9 cellular contexts compared by ENCODE assay signal in the genomic region with DNA sequence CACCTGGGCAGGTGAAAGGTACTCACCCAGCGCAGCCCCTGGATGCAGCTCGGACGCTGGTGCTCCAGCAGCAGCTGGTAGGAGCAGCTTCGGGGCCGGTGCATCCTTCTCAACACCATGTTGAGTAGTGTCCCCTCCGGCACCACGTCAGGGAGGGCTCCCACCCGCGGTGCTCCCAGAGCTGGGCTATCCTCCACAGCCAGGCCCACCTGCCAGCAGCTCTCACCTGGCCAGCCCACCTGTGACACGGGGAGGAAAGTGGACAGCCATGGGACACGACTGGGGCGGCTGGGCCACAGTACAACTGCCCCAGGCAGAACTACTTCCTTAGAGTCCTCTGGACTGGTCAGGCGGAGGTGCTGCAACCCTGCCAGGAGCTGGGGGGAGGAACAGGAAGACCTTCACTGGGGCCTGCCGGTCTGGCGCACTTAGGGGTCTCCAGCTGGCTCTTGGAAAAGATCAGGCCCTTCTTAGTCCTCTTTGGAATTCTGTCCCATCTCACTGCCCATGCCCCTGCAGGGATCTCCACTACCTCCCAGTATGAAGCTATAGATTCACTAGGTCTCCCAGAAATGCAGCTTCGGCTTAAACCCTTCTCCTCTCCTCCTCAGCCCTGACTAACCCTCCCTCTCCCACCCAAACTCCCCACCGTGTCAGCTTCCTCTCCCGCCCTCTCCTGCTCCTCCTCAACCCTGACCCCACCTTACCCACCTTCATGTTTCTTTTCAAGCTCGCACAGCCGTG. TPM values are rescaled to one million over a fixed set of nuclear protein-coding genes. Genes with fewer than 3 reads are reported as not detected.
DNase-seq lines count a peak whose midpoint lies in the region; ATAC-seq and TF ChIP-seq lines count a peak whose summit lies in the region.
"Had no signal": no experiment of that assay in that cellular context is flagged by ENCODE, and none has a peak within 500 bp of the region (broad histone marks: within the 10 kb centered on the region; RNA-seq: fewer than 3 reads in every experiment).

No MANE protein-coding gene starts in this region.

- H3K4me3 ChIP-seq in BLaER1 treated with 17β-estradiol and CSF1 and Interleukin-3, amounts not matched to agents 10 nM and 100 nM: peak overlapping the region; percentile 54 to 73 (median 62)
- H3K4me3 ChIP-seq in SJSA1 (peak overlapping the region; percentile 44; the same call in 1 of the 2 replicates), fibroblast of the aortic adventitia (ENCODE audit: low read depth, low read length) (peak overlapping the region; percentile 69), neuron (ENCODE audit: low read length) (no peak overlapping the region)

- no peaks in the 10 kb centered on the region for H3K9me3 ChIP-seq in BLaER1 treated with 17β-estradiol and CSF1 and Interleukin-3, amounts not matched to agents 10 nM and 100 nM (replicated peaks in 1 of 11)
- H3K9me3 ChIP-seq in SJSA1 (replicated peaks): no peaks in the 10 kb centered on the region
- no peaks in the 10 kb centered on the region for H3K9me3 ChIP-seq in neuron (ENCODE audit: low read length)

- no peaks in the 10 kb centered on the region for H3K27me3 ChIP-seq in BLaER1 treated with 17β-estradiol and CSF1 and Interleukin-3, amounts not matched to agents 10 nM and 100 nM
- H3K27me3 ChIP-seq in SJSA1 (replicated peaks) (no peaks in the 10 kb centered on the region), neuron (ENCODE audit: insufficient read depth, low read length) (peaks cover 5% of the 10 kb centered on the region)

- no peaks in the 10 kb centered on the region for H3K36me3 ChIP-seq in BLaER1 treated with 17β-estradiol and CSF1 and Interleukin-3, amounts not matched to agents 10 nM and 100 nM
- H3K36me3 ChIP-seq in SJSA1 (no peaks in the 10 kb centered on the region), neuron (ENCODE audit: insufficient read depth, low read length) (no peaks in the 10 kb centered on the region)

- ATAC-seq in HG02588 (IDR thresholded peaks at IDR 0.05; ENCODE audit: unreplicated experiment): no peak

- H3K9ac ChIP-seq in BLaER1 treated with 17β-estradiol and CSF1 and Interleukin-3, amounts not matched to agents 10 nM and 100 nM: peak overlapping the region; percentile 66 to 83 (median 77); a peak in 21 of 22 replicates

- DNase-seq in SJSA1 (ENCODE audit: low read depth in 1 of 2, low spot score in 2 of 2) (no peak), fibroblast of the aortic adventitia (ENCODE audit: low read depth) (no peak), NCI-H2171 treated with DMSO at 0.1 percent for 48 hours (lab: John Stamatoyannopoulos, UW) (no peak), H4 (ENCODE audit: low spot score) (no peak)
- DNase-seq in stimulated activated CD4-positive, alpha-beta T cell treated with anti-CD3 and anti-CD28 coated beads, Interleukin-15, amount 100 ng/mL, for 24 hours: no peak

- no peaks in the 10 kb centered on the region for H4K20me1 ChIP-seq in BLaER1 treated with 17β-estradiol and CSF1 and Interleukin-3, amounts not matched to agents 10 nM and 100 nM

- peak overlapping the region; percentile 94 to 100 (median 97) for H3K4me2 ChIP-seq in BLaER1 treated with 17β-estradiol and CSF1 and Interleukin-3, amounts not matched to agents 10 nM and 100 nM

- peaks cover 65 to 93% (median 86%) of the 10 kb centered on the region in 10 experiments for H3K4me1 ChIP-seq in BLaER1 treated with 17β-estradiol and CSF1 and Interleukin-3, amounts not matched to agents 10 nM and 100 nM
- H3K4me1 ChIP-seq in SJSA1 (replicated peaks) (peaks cover 32% of the 10 kb centered on the region), neuron (ENCODE audit: insufficient read depth, low read length) (no peaks in the 10 kb centered on the region)

- H3K27ac ChIP-seq in BLaER1 treated with 17β-estradiol and CSF1 and Interleukin-3, amounts not matched to agents 10 nM and 100 nM: peak overlapping the region in 10 of 11 experiments; percentile 73 to 88 (median 80); a peak in 20 of 22 replicates
- no peak overlapping the region for H3K27ac ChIP-seq in SJSA1

- H2AFZ ChIP-seq in neuron (ENCODE audit: low read depth, low read length): peak overlapping the region; percentile 82

- TF ChIP-seq CTCF in fibroblast of the aortic adventitia (IDR thresholded peaks at IDR 0.05; ENCODE audit: insufficient read depth, low read length): no peak

RNA-seq across cellular contexts. Expression of a gene that starts 0.7 kb away (rescaled TPM):
- 0.38 and 1.1 TPM in 2 replicates for total RNA-seq in SJSA1 (2014; rRNA removed; shearing (Covaris generic))
- 5.2 and 16.6 TPM in 2 replicates for total RNA-seq in fibroblast of the aortic adventitia (ENCODE audit: low replicate concordance)
- 2.0 and 3.0 TPM in 2 replicates for total RNA-seq in H4 (2014; rRNA removed; shearing (Covaris generic))

RNA-seq across cellular contexts. Expression of a gene that starts 15.0 kb away (rescaled TPM):
- total RNA-seq in SJSA1 (2014; rRNA removed; shearing (Covaris generic)): 3.6 and 4.3 TPM in 2 replicates
- 22.0 and 25.1 TPM in 2 replicates for total RNA-seq in fibroblast of the aortic adventitia (ENCODE audit: low replicate concordance)
- 11.9 and 14.0 TPM in 2 replicates for total RNA-seq in H4 (2014; rRNA removed; shearing (Covaris generic))

RNA-seq across cellular contexts. Expression of a gene that starts 32.7 kb away (rescaled TPM):
- total RNA-seq in SJSA1 (2014; rRNA removed; shearing (Covaris generic)): not detected in 2 replicates
- 0.36 TPM in 1 of 2 replicates, not detected in the other for total RNA-seq in fibroblast of the aortic adventitia (ENCODE audit: low replicate concordance)
- not detected in 2 replicates for total RNA-seq in H4 (2014; rRNA removed; shearing (Covaris generic))
- total RNA-seq: activated CD8-positive, alpha-beta memory T cell treated with anti-CD3 and anti-CD28 coated beads for 36 hours had no signal

RNA-seq across cellular contexts. Expression of a gene that starts 52.2 kb away (rescaled TPM):
- total RNA-seq in SJSA1 (2014; rRNA removed; shearing (Covaris generic)): 25.7 and 27.6 TPM in 2 replicates
- 15.7 and 25.7 TPM in 2 replicates for total RNA-seq in fibroblast of the aortic adventitia (ENCODE audit: low replicate concordance)
- total RNA-seq in H4 (2014; rRNA removed; shearing (Covaris generic)): 29.9 and 41.6 TPM in 2 replicates
